ENCODE assay signal across 1 cellular context in the genomic region with DNA sequence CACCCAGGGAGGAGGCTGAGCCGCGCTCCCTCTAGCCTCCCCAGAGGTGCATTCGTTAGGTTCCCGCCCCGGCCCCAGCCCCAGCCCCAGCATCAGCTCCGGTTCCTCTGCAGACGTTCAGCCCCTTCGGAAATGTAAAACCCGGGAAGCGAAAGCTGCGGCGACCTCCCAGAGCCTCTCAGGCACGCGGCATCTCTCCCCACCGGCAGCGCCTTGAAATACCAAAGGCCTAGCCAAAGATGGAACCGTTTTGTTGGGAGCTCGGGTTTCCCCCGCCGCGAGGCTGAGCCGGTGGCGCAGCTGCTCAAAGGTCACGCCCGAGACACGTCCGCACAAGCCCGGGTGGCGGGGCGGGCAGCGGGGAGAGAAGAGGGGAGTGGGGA.
TF ChIP-seq lines count a peak whose summit lies in the region.

No MANE protein-coding gene starts in this region.

TF ChIP-seq in HepG2, 621 proteins besides CTCF, POLR2A, EP300 and RAD21 (continued from another document):
- no peak for TF ChIP-seq MIER3 (CRISPR knock-in tag; IDR thresholded peaks at IDR 0.05; ENCODE audit: borderline replicate concordance)
- TF ChIP-seq, protein P1, sequence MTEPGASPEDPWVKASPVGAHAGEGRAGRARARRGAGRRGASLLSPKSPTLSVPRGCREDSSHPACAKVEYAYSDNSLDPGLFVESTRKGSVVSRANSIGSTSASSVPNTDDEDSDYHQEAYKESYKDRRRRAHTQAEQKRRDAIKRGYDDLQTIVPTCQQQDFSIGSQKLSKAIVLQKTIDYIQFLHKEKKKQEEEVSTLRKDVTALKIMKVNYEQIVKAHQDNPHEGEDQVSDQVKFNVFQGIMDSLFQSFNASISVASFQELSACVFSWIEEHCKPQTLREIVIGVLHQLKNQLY (CRISPR knock-in tag; IDR thresholded peaks at IDR 0.05): no peak
- no peak for TF ChIP-seq ZNF205 (CRISPR knock-in tag; IDR thresholded peaks at IDR 0.05)
- no peak for TF ChIP-seq HMG20B (CRISPR knock-in tag; conservative IDR thresholded peaks at IDR 0.05)
- TF ChIP-seq, protein P2, sequence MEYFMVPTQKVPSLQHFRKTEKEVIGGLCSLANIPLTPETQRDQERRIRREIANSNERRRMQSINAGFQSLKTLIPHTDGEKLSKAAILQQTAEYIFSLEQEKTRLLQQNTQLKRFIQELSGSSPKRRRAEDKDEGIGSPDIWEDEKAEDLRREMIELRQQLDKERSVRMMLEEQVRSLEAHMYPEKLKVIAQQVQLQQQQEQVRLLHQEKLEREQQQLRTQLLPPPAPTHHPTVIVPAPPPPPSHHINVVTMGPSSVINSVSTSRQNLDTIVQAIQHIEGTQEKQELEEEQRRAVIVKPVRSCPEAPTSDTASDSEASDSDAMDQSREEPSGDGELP (IDR thresholded peaks at IDR 0.05; ENCODE audit: borderline replicate concordance, low read depth): 0 out of 2 replicates have a peak, but pooled peaks have one; percentile 42
- peak; percentile 69 for TF ChIP-seq PHF8 (CRISPR knock-in tag; IDR thresholded peaks at IDR 0.05)
- TF ChIP-seq ZNF335 (CRISPR knock-in tag; IDR thresholded peaks at IDR 0.05): no peak
- no peak for TF ChIP-seq CBFB (CRISPR knock-in tag; IDR thresholded peaks at IDR 0.05)
- TF ChIP-seq, protein P3, sequence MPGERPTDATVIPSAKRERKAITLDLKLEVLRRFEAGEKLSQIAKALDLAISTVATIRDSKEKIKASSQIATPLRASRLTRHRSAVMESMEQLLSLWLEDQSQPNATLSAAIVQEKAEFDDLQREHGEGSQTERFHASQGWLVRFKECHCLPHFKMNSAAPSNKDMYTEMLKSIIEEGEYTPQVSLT (CRISPR knock-in tag; IDR thresholded peaks at IDR 0.05; ENCODE audit: borderline replicate concordance, low read depth): no peak
- TF ChIP-seq, protein P4, sequence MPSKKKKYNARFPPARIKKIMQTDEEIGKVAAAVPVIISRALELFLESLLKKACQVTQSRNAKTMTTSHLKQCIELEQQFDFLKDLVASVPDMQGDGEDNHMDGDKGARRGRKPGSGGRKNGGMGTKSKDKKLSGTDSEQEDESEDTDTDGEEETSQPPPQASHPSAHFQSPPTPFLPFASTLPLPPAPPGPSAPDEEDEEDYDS (CRISPR knock-in tag; IDR thresholded peaks at IDR 0.05): peak; percentile 62
- TF ChIP-seq, protein P5, sequence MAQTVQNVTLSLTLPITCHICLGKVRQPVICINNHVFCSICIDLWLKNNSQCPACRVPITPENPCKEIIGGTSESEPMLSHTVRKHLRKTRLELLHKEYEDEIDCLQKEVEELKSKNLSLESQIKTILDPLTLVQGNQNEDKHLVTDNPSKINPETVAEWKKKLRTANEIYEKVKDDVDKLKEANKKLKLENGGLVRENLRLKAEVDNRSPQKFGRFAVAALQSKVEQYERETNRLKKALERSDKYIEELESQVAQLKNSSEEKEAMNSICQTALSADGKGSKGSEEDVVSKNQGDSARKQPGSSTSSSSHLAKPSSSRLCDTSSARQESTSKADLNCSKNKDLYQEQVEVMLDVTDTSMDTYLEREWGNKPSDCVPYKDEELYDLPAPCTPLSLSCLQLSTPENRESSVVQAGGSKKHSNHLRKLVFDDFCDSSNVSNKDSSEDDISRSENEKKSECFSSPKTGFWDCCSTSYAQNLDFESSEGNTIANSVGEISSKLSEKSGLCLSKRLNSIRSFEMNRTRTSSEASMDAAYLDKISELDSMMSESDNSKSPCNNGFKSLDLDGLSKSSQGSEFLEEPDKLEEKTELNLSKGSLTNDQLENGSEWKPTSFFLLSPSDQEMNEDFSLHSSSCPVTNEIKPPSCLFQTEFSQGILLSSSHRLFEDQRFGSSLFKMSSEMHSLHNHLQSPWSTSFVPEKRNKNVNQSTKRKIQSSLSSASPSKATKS (CRISPR knock-in tag; IDR thresholded peaks at IDR 0.05): no peak
- TF ChIP-seq, protein P6, sequence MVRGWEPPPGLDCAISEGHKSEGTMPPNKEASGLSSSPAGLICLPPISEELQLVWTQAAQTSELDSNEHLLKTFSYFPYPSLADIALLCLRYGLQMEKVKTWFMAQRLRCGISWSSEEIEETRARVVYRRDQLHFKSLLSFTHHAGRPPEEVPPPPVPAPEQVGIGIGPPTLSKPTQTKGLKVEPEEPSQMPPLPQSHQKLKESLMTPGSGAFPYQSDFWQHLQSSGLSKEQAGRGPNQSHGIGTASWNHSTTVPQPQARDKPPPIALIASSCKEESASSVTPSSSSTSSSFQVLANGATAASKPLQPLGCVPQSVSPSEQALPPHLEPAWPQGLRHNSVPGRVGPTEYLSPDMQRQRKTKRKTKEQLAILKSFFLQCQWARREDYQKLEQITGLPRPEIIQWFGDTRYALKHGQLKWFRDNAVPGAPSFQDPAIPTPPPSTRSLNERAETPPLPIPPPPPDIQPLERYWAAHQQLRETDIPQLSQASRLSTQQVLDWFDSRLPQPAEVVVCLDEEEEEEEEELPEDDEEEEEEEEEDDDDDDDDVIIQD (CRISPR knock-in tag; IDR thresholded peaks at IDR 0.05; ENCODE audit: low read depth): no peak
